ENCODE assay signal across 8 cellular contexts in genomic region chr1:41361028-41361494, GRCh38. TPM values are rescaled to one million over a fixed set of nuclear protein-coding genes. Genes with fewer than 3 reads are reported as not detected.
DNase-seq lines count a peak whose midpoint lies in the region; ATAC-seq and TF ChIP-seq lines count a peak whose summit lies in the region.

FOXO6 (plus strand) TSS chr1:41361434.

- WGBS in H9 (ENCODE audit: extremely low coverage, insufficient read length, low lambda C conversion rate): no CpG with 5 or more reads among the region's 56 CpGs

- no peak within 1 kb of the TSS for H3K56ac ChIP-seq in H9 (ENCODE audit: insufficient read length, low read depth, low read length)

- peak within 1 kb of the TSS; percentile 77 for H3K4me3 ChIP-seq in Loucy (ENCODE audit: low read length, poor library complexity, severe bottlenecking)
- H3K4me3 ChIP-seq in foreskin fibroblast (ENCODE audit: low read depth in 1 of 2, low read length in 2 of 2): peak within 1 kb of the TSS; percentile 41 to 49
- peak within 1 kb of the TSS; percentile 80 for H3K4me3 ChIP-seq in neural cell (ENCODE audit: low read length)

- H3K4me3 Mint-ChIP-seq in H9: peak within 1 kb of the TSS; percentile 54 to 78
- H3K4me3 Mint-ChIP-seq in stimulated activated naive CD8-positive, alpha-beta T cell treated with anti-CD3 and anti-CD28 coated beads, Interleukin-15, amount 100 ng/mL, for 72 hours: peak within 1 kb of the TSS; percentile 64 to 75

- H3K36me3 ChIP-seq in Loucy (ENCODE audit: insufficient read depth, low read length) (no peaks in the 10 kb centered on the region), neural cell (ENCODE audit: insufficient read depth, low read length) (no peaks in the 10 kb centered on the region)

- TF ChIP-seq CTCF in H9 (conservative IDR thresholded peaks at IDR 0.05): peak; percentile 77
- peak; percentile 51 for TF ChIP-seq CTCF in Loucy (conservative IDR thresholded peaks at IDR 0.05; ENCODE audit: low read length)
- TF ChIP-seq CTCF in foreskin fibroblast (IDR thresholded peaks at IDR 0.05; ENCODE audit: low read depth, low read length): no peak
- peak; percentile 96 for TF ChIP-seq CTCF in neural cell (IDR thresholded peaks at IDR 0.05; ENCODE audit: poor library complexity, severe bottlenecking)

- H3K4me1 Mint-ChIP-seq in H9: peaks cover 30 to 54% of the 10 kb centered on the region in 2 experiments
- H3K4me1 Mint-ChIP-seq in stimulated activated naive CD8-positive, alpha-beta T cell treated with anti-CD3 and anti-CD28 coated beads, Interleukin-15, amount 100 ng/mL, for 72 hours: peaks cover 35% of the 10 kb centered on the region

- H3K27ac ChIP-seq in H9 (ENCODE audit: insufficient read length, low read depth, low read length) (no peak within 1 kb of the TSS), neural cell (ENCODE audit: low read length) (no peak within 1 kb of the TSS)

- peak within 1 kb of the TSS; percentile 12 for H3K18ac ChIP-seq in H9 (ENCODE audit: insufficient read length, low read depth, low read length)

- H3K23me2 ChIP-seq in H9 (ENCODE audit: insufficient read length, low read depth, low read length, poor library complexity, severe bottlenecking): peaks cover 14% of the 10 kb centered on the region

- no peak within 1 kb of the TSS for H2AFZ ChIP-seq in H9 (ENCODE audit: low read length)
- H2AFZ ChIP-seq in Loucy (ENCODE audit: low read length): peak within 1 kb of the TSS; percentile 57; the same call in 1 of the 2 replicates
- H2AFZ ChIP-seq in neural cell (ENCODE audit: low read depth, low read length): no peak within 1 kb of the TSS

- H3F3A ChIP-seq in Loucy (ENCODE audit: low read depth): peaks cover 6% of the 10 kb centered on the region
- H3F3A ChIP-seq in neural cell (ENCODE audit: insufficient read depth, low read length, poor library complexity, severe bottlenecking): no peaks in the 10 kb centered on the region

- no peak within 1 kb of the TSS for H4K91ac ChIP-seq in H9 (ENCODE audit: insufficient read length, low read depth, low read length)

- H3K4me1 ChIP-seq in H9 (ENCODE audit: insufficient read depth, low read length): no peaks in the 10 kb centered on the region; the same call in 1 of the 2 replicates
- peaks cover 65% of the 10 kb centered on the region for H3K4me1 ChIP-seq in Loucy (ENCODE audit: insufficient read depth, low read length, poor library complexity, severe bottlenecking)

- H2AK5ac ChIP-seq in H9 (ENCODE audit: insufficient read length, low read length): no peak within 1 kb of the TSS

- H3K14ac ChIP-seq in H9 (ENCODE audit: insufficient read depth, low read length): no peak within 1 kb of the TSS

- H4K8ac ChIP-seq in H9 (replicated peaks; ENCODE audit: insufficient read length, low read depth, low read length): no peak within 1 kb of the TSS

- no peak within 1 kb of the TSS for H2BK15ac ChIP-seq in H9 (ENCODE audit: low read depth, low read length)

- no peak within 1 kb of the TSS for H2BK20ac ChIP-seq in H9 (ENCODE audit: low read depth, low read length, poor library complexity, severe bottlenecking)

- H2BK5ac ChIP-seq in H9 (ENCODE audit: insufficient read length, low read length): no peak within 1 kb of the TSS

- no peaks in the 10 kb centered on the region; a peak in 1 of 5 replicates for H3K9me3 Mint-ChIP-seq in H9
- no peaks in the 10 kb centered on the region for H3K9me3 Mint-ChIP-seq in stimulated activated naive CD8-positive, alpha-beta T cell treated with anti-CD3 and anti-CD28 coated beads, Interleukin-15, amount 100 ng/mL, for 72 hours

- H3K23ac ChIP-seq in H9 (ENCODE audit: insufficient read length, low read depth, low read length): no peak within 1 kb of the TSS

- H4K20me1 ChIP-seq in H9 (ENCODE audit: control insufficient read depth, insufficient read depth, insufficient read length) (no peaks in the 10 kb centered on the region), Loucy (ENCODE audit: insufficient read depth, low read length, poor library complexity, severe bottlenecking) (peaks cover 10% of the 10 kb centered on the region), neural cell (ENCODE audit: insufficient read depth) (no peaks in the 10 kb centered on the region)

- no peak within 1 kb of the TSS for H3K9ac ChIP-seq in H9 (ENCODE audit: extremely low read depth, insufficient read length, low read length)
- H3K9ac ChIP-seq in Loucy (ENCODE audit: low read depth, low read length, poor library complexity, severe bottlenecking): peak within 1 kb of the TSS; percentile 66
- H3K9ac ChIP-seq in neural cell (ENCODE audit: low read length): peak within 1 kb of the TSS; percentile 67

- H3K27me3 ChIP-seq in H9 (ENCODE audit: insufficient read depth, low read length) (peaks cover 19% of the 10 kb centered on the region), Loucy (ENCODE audit: insufficient read depth, low read length, poor library complexity, severe bottlenecking) (no peaks in the 10 kb centered on the region), neural cell (ENCODE audit: insufficient read depth, low read depth, low read length) (peaks cover 39% of the 10 kb centered on the region)

- H3K9me2 ChIP-seq in Loucy (replicated peaks; ENCODE audit: low read depth, low read length): no peaks in the 10 kb centered on the region
- no peaks in the 10 kb centered on the region for H3K9me2 ChIP-seq in neural cell (ENCODE audit: insufficient read depth, low read length)

- no peak within 1 kb of the TSS for H2BK120ac ChIP-seq in H9 (ENCODE audit: low read depth, low read length, poor library complexity, severe bottlenecking)

- no peak within 1 kb of the TSS for H3K27ac Mint-ChIP-seq in H9
- H3K27ac Mint-ChIP-seq in stimulated activated naive CD8-positive, alpha-beta T cell treated with anti-CD3 and anti-CD28 coated beads, Interleukin-15, amount 100 ng/mL, for 72 hours: no peak within 1 kb of the TSS

- peak; percentile 72 for TF ChIP-seq RAD21 in neural cell (conservative IDR thresholded peaks at IDR 0.05)

- peak; percentile 91 for ATAC-seq in stimulated activated naive CD8-positive, alpha-beta T cell treated with anti-CD3 and anti-CD28 coated beads, Interleukin-15, amount 100 ng/mL, for 72 hours

- peak within 1 kb of the TSS; percentile 87 for H3K4me2 ChIP-seq in H9 (ENCODE audit: insufficient read depth, insufficient read length, low read length)
- peak within 1 kb of the TSS; percentile 90 for H3K4me2 ChIP-seq in Loucy (ENCODE audit: low read depth, low read length, poor library complexity, severe bottlenecking)
- H3K4me2 ChIP-seq in neural cell (ENCODE audit: low read length): peak within 1 kb of the TSS; percentile 65

- TF ChIP-seq EP300 in neural cell (conservative IDR thresholded peaks at IDR 0.05; ENCODE audit: poor library complexity, severe bottlenecking): peak; percentile 72

- H3K79me1 ChIP-seq in H9 (ENCODE audit: insufficient read depth, low read depth, low read length, poor library complexity, severe bottlenecking): no peaks in the 10 kb centered on the region

- DNase-seq in Daoy (ENCODE audit: low read depth) (peak; percentile 97), H9 (peak; percentile 99), SHP77 treated with DMSO at 0.1 percent for 48 hours (lab: John Stamatoyannopoulos, UW) (peak; percentile 89), activated gamma-delta T cell treated with Interleukin-2 at 50 U/mL for 16 hours (peak; percentile 93), foreskin fibroblast (peak; percentile 95 to 98)
- peak; percentile 91 for DNase-seq in stimulated activated naive CD8-positive, alpha-beta T cell treated with anti-CD3 and anti-CD28 coated beads, Interleukin-15, amount 100 ng/mL, for 72 hours

- H3K9me3 ChIP-seq in H9 (ENCODE audit: control insufficient read depth, low read depth, low read length): no peaks in the 10 kb centered on the region
- H3K9me3 ChIP-seq in Loucy (ENCODE audit: insufficient read depth, low read depth, low read length): no peaks in the 10 kb centered on the region
- H3K9me3 ChIP-seq in neural cell (ENCODE audit: low read length): no peaks in the 10 kb centered on the region

- H3K79me2 ChIP-seq in H9 (ENCODE audit: insufficient read depth, low read length) (no peaks in the 10 kb centered on the region), Loucy (ENCODE audit: insufficient read depth, low read length) (no peaks in the 10 kb centered on the region; the same call in 1 of the 2 replicates), neural cell (replicated peaks; ENCODE audit: insufficient read depth, low read length) (no peaks in the 10 kb centered on the region)

- no peak within 1 kb of the TSS for H3K4ac ChIP-seq in H9 (ENCODE audit: low read depth, low read length)

- no peaks in the 10 kb centered on the region for H3K36me3 Mint-ChIP-seq in H9 (ENCODE audit: insufficient read depth in 1 of 3, low read depth in 3 of 3)

- H4K5ac ChIP-seq in H9 (ENCODE audit: insufficient read length, low read depth, low read length): no peak within 1 kb of the TSS

- peaks cover 70% of the 10 kb centered on the region for H3K27me3 Mint-ChIP-seq in H9 (ENCODE audit: low read depth)
- peaks cover 65% of the 10 kb centered on the region for H3K27me3 Mint-ChIP-seq in stimulated activated naive CD8-positive, alpha-beta T cell treated with anti-CD3 and anti-CD28 coated beads, Interleukin-15, amount 100 ng/mL, for 72 hours

- H3T11ph ChIP-seq in H9 (ENCODE audit: low read length): no peak within 1 kb of the TSS

- H2BK12ac ChIP-seq in H9 (ENCODE audit: insufficient read length, low read depth, low read length): no peak within 1 kb of the TSS

TF ChIP-seq in neural cell, 6 proteins besides CTCF, POLR2A, EP300 and RAD21 (continues in another document):
- TF ChIP-seq MXI1 (conservative IDR thresholded peaks at IDR 0.05; ENCODE audit: poor library complexity, severe bottlenecking) (no peak), SMC3 (conservative IDR thresholded peaks at IDR 0.05; ENCODE audit: poor library complexity) (peak; percentile 64)

RNA-seq across cellular contexts. Expression of gene FOXO6, which starts in this region (rescaled TPM):
- total RNA-seq in Daoy (2014; rRNA removed; shearing (Covaris generic)): 0.06 and 0.80 TPM in 2 replicates
- total RNA-seq in H9 (2021): 0.83 and 0.99 TPM in 2 replicates
- 0.59 and 3.2 TPM in 2 replicates for polyA plus RNA-seq in neural cell
- polyA minus RNA-seq in neural cell: 3.5 and 3.9 TPM in 2 replicates

Comparison
In these comparisons a context has a peak if more than half of its experiments do, and no peak if none do; other contexts are left out.
1. Peak in DNase-seq in Daoy; RNA of the gene not detected or under 1 TPM.
2. Peak in DNase-seq and H3K4me2 ChIP-seq in H9; RNA of the gene not detected or under 1 TPM.